In the genomic region with DNA sequence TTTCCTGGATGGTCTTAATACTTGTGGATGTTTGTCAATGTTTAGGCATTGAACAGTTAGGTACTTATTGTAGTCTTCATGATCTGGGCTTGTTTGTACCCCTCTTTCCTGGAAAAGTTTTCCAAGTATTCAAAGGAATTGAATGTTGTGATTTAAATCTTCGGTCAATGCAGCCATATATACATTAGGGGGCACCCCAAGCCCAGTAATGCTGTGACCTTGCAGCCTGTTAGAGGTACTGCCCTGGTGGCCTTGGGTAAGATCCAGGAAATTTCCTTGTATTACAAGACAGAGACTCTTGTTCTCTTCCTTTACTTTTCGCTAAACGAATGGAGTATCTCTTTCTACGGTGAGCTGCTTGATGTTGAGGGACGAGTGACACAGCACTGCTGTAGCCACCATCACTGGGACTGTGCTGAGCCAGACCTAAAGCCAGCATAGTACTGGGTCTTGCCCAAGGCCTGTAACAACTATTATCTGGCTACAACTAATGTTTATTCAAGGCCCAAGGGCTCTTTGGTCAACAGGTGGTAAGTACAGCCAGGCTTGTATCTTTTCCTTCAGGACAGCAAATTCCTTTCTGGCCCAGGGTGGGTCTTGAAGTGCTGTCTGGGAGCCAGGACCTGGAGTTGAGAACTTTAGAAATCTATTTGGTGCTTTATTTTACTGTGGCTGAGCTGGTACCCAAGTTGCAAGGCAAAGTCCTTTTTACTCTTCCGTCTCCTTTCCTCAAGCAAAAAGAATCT, we compare ENCODE assay signal across 8 cellular contexts.
DNase-seq lines count a peak whose midpoint lies in the region; ATAC-seq and TF ChIP-seq lines count a peak whose summit lies in the region.

No MANE protein-coding gene starts in this region.

- no peaks in the 10 kb centered on the region for H3K36me3 Mint-ChIP-seq in activated T-cell treated with anti-CD3 and anti-CD28 coated beads, Interleukin-2, amount 50 U/mL, for 4 hours (ENCODE audit: insufficient read depth)

- H3K9me3 Mint-ChIP-seq in activated T-cell treated with anti-CD3 and anti-CD28 coated beads, Interleukin-2, amount 50 U/mL, for 4 hours: no peaks in the 10 kb centered on the region

- no peaks in the 10 kb centered on the region for H3K27me3 Mint-ChIP-seq in activated T-cell treated with anti-CD3 and anti-CD28 coated beads, Interleukin-2, amount 50 U/mL, for 4 hours (ENCODE audit: low read depth)

- no peaks in the 10 kb centered on the region for H3K4me1 Mint-ChIP-seq in activated T-cell treated with anti-CD3 and anti-CD28 coated beads, Interleukin-2, amount 50 U/mL, for 4 hours (ENCODE audit: low read depth)

- no peak overlapping the region for H3K4me3 Mint-ChIP-seq in activated T-cell treated with anti-CD3 and anti-CD28 coated beads, Interleukin-2, amount 50 U/mL, for 4 hours

- DNase-seq in sciatic nerve (ENCODE audit: low spot score) (no peak), mesenteric fat pad (ENCODE audit: low spot score) (no peak), NK-92 (lab: John Stamatoyannopoulos, UW; ENCODE audit: unreplicated experiment) (no peak), left ventricle myocardium superior (no peak)
- no peak for DNase-seq in activated T-cell treated with anti-CD3 and anti-CD28 coated beads, Interleukin-2, amount 50 U/mL, for 4 hours

- intact Hi-C loops in sciatic nerve (cut with DNase I) (no loop called here), left ventricle myocardium superior (cut with micrococcal nuclease) (no loop called here)

- ATAC-seq in GM19025 (IDR thresholded peaks at IDR 0.05; ENCODE audit: low read depth, unreplicated experiment): peak; percentile 72
- peak; percentile 68 for ATAC-seq in HG02981 (IDR thresholded peaks at IDR 0.05; ENCODE audit: unreplicated experiment)
- ATAC-seq in SK-N-SH treated with all-trans-retinoic acid at 6 μM for 48 hours: peak; percentile 76
- ATAC-seq in sciatic nerve: peak; percentile 56
- no peak for ATAC-seq in left ventricle myocardium superior
- ATAC-seq in activated T-cell treated with anti-CD3 and anti-CD28 coated beads, Interleukin-2, amount 50 U/mL, for 4 hours: no peak

TF ChIP-seq in SK-N-SH treated with all-trans-retinoic acid at 6 μM for 48 hours, 23 proteins besides CTCF, POLR2A, EP300 and RAD21:
- no peak for TF ChIP-seq ISL1 (CRISPR knock-in tag; IDR thresholded peaks at IDR 0.05)
- no peak for TF ChIP-seq ARNTL (CRISPR knock-in tag; IDR thresholded peaks at IDR 0.05; ENCODE audit: borderline replicate concordance, low read depth)
- TF ChIP-seq ZFP3 (CRISPR knock-in tag; IDR thresholded peaks at IDR 0.05): no peak
- TF ChIP-seq, protein P1, sequence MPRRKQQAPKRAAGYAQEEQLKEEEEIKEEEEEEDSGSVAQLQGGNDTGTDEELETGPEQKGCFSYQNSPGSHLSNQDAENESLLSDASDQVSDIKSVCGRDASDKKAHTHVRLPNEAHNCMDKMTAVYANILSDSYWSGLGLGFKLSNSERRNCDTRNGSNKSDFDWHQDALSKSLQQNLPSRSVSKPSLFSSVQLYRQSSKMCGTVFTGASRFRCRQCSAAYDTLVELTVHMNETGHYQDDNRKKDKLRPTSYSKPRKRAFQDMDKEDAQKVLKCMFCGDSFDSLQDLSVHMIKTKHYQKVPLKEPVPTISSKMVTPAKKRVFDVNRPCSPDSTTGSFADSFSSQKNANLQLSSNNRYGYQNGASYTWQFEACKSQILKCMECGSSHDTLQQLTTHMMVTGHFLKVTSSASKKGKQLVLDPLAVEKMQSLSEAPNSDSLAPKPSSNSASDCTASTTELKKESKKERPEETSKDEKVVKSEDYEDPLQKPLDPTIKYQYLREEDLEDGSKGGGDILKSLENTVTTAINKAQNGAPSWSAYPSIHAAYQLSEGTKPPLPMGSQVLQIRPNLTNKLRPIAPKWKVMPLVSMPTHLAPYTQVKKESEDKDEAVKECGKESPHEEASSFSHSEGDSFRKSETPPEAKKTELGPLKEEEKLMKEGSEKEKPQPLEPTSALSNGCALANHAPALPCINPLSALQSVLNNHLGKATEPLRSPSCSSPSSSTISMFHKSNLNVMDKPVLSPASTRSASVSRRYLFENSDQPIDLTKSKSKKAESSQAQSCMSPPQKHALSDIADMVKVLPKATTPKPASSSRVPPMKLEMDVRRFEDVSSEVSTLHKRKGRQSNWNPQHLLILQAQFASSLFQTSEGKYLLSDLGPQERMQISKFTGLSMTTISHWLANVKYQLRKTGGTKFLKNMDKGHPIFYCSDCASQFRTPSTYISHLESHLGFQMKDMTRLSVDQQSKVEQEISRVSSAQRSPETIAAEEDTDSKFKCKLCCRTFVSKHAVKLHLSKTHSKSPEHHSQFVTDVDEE (CRISPR knock-in tag; IDR thresholded peaks at IDR 0.05): no peak
- TF ChIP-seq, protein P2, sequence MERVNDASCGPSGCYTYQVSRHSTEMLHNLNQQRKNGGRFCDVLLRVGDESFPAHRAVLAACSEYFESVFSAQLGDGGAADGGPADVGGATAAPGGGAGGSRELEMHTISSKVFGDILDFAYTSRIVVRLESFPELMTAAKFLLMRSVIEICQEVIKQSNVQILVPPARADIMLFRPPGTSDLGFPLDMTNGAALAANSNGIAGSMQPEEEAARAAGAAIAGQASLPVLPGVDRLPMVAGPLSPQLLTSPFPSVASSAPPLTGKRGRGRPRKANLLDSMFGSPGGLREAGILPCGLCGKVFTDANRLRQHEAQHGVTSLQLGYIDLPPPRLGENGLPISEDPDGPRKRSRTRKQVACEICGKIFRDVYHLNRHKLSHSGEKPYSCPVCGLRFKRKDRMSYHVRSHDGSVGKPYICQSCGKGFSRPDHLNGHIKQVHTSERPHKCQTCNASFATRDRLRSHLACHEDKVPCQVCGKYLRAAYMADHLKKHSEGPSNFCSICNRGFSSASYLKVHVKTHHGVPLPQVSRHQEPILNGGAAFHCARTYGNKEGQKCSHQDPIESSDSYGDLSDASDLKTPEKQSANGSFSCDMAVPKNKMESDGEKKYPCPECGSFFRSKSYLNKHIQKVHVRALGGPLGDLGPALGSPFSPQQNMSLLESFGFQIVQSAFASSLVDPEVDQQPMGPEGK (CRISPR knock-in tag; IDR thresholded peaks at IDR 0.05; ENCODE audit: borderline replicate concordance): no peak
- TF ChIP-seq TCF4 (CRISPR knock-in tag; IDR thresholded peaks at IDR 0.05; ENCODE audit: borderline replicate concordance): no peak

Comparison
In these comparisons a context has a peak if more than half of its experiments do, and no peak if none do; other contexts are left out.
1. ATAC-seq: peak in GM19025 (single experiment), HG02981 (single experiment), SK-N-SH treated with all-trans-retinoic acid at 6 μM for 48 hours (single experiment) and sciatic nerve (single experiment); none in left ventricle myocardium superior (single experiment) and activated T-cell treated with anti-CD3 and anti-CD28 coated beads, Interleukin-2, amount 50 U/mL, for 4 hours (0 of 2).